Comparison of ENCODE assay signal across 20 cellular contexts in genomic region chr18:58047556-58047882, GRCh38. TPM values are rescaled to one million over a fixed set of nuclear protein-coding genes. Genes with fewer than 3 reads are reported as not detected.
DNase-seq lines count a peak whose midpoint lies in the region; ATAC-seq and TF ChIP-seq lines count a peak whose summit lies in the region.
"Had no signal": no experiment of that assay in that cellular context is flagged by ENCODE, and none has a peak within 500 bp of the region (broad histone marks: within the 10 kb centered on the region; RNA-seq: fewer than 3 reads in every experiment).

No MANE protein-coding gene starts in this region.

- ATAC-seq in Panc1 = no peak
- ATAC-seq: stimulated activated effector memory CD8-positive, alpha-beta T cell treated with anti-CD3 and anti-CD28 coated beads, Interleukin-12 subunit alpha, Interleukin-12 subunit beta, amount 100 ng/mL, for 72 hours; T-helper 17 cell had no signal

- H3K9ac ChIP-seq in neuronal stem cell (ENCODE audit: low read depth, low read length, poor library complexity) = no peak overlapping the region

- no peak overlapping the region for H3K27ac Mint-ChIP-seq in neural crest cell (ENCODE audit: unreplicated experiment)
- peak overlapping the region; percentile 98 for H3K27ac Mint-ChIP-seq in type B pancreatic cell
- H3K27ac Mint-ChIP-seq: activated CD4-positive, alpha-beta T cell treated with anti-CD3 and anti-CD28 coated beads, Interleukin-2, amount 10 ng/mL, durations not matched to agents 24 days and 14 days; activated naive CD8-positive, alpha-beta T cell treated with anti-CD3 and anti-CD28 coated beads, Interleukin-2, amount 10 ng/mL, durations not matched to agents 7 days and 5 days; CD8-positive, alpha-beta memory T cell; stimulated activated effector memory CD8-positive, alpha-beta T cell treated with anti-CD3 and anti-CD28 coated beads, Interleukin-12 subunit alpha, Interleukin-12 subunit beta, amount 100 ng/mL, for 72 hours; T-helper 17 cell had no signal

- TF ChIP-seq POLR2A in esophagus muscularis mucosa (IDR thresholded peaks at IDR 0.05; ENCODE audit: low read depth) = no peak

- H2BK120ac ChIP-seq in neuronal stem cell (ENCODE audit: low read depth, low read length) = no peak overlapping the region

- intact Hi-C loops in Panc1 (cut with micrococcal nuclease; ENCODE audit: unreplicated experiment) (no loop called here), esophagus muscularis mucosa (cut with DNase I) (loop anchor here (5.0 to 10.0 kb wide), 3 partner anchors 130 to 423 kb away; partner anchors contain the start of gene NARS1)

- H2AFZ ChIP-seq in neuronal stem cell (ENCODE audit: low read length) = no peak overlapping the region

- H3K27me3 Mint-ChIP-seq in neural crest cell (ENCODE audit: low read depth) (peaks cover 2% of the 10 kb centered on the region), type B pancreatic cell (no peaks in the 10 kb centered on the region)

- no peaks in the 10 kb centered on the region for H3K9me3 ChIP-seq in Panc1 (ENCODE audit: control insufficient read depth, insufficient read depth, low read depth, low read length)
- peaks cover 0 to 4% (median 0%) of the 10 kb centered on the region in 4 donors for H3K9me3 ChIP-seq in esophagus muscularis mucosa
- no peaks in the 10 kb centered on the region for H3K9me3 ChIP-seq in neuronal stem cell (replicated peaks in 1 of 2; ENCODE audit: control insufficient read depth in 2 of 2, insufficient read depth in 1 of 2, low read depth in 1 of 2, low read length in 2 of 2)
- H3K9me3 ChIP-seq: colonic mucosa, testis had no signal

- peaks cover 38% of the 10 kb centered on the region for H3K4me1 Mint-ChIP-seq in neural crest cell
- peaks cover 26% of the 10 kb centered on the region for H3K4me1 Mint-ChIP-seq in type B pancreatic cell (ENCODE audit: unreplicated experiment)

- no peak overlapping the region for H3K23ac ChIP-seq in neuronal stem cell (ENCODE audit: low read depth, low read length, poor library complexity)

- H3K4me1 ChIP-seq in Panc1 (ENCODE audit: control insufficient read depth, insufficient read depth, low read length) = peaks cover 4% of the 10 kb centered on the region
- peaks cover 4 to 50% (median 40%) of the 10 kb centered on the region in 4 donors for H3K4me1 ChIP-seq in esophagus muscularis mucosa
- peaks cover 8 to 15% of the 10 kb centered on the region in 2 donors for H3K4me1 ChIP-seq in neuronal stem cell (ENCODE audit: control insufficient read depth in 2 of 2, insufficient read depth in 1 of 2, low read depth in 1 of 2, low read length in 2 of 2)
- H3K4me1 ChIP-seq: testis had no signal

- no peak overlapping the region for H2AK5ac ChIP-seq in neuronal stem cell (ENCODE audit: low read depth, low read length)

- H3K4me2 ChIP-seq in neuronal stem cell (ENCODE audit: insufficient read depth, low read length, poor library complexity, severe bottlenecking) = no peak overlapping the region

- no peak for TF ChIP-seq CTCF in Panc1 (IDR thresholded peaks at IDR 0.05)
- no peak for TF ChIP-seq CTCF in esophagus muscularis mucosa (IDR thresholded peaks at IDR 0.05)
- TF ChIP-seq CTCF in neural crest cell (conservative IDR thresholded peaks at IDR 0.05) = no peak
- TF ChIP-seq CTCF in type B pancreatic cell (conservative IDR thresholded peaks at IDR 0.05) = no peak
- no peak for TF ChIP-seq CTCF in GM13977 (IDR thresholded peaks at IDR 0.05; ENCODE audit: extremely low read depth, insufficient read depth, missing control alignments)

- no peak overlapping the region for H3K4ac ChIP-seq in neuronal stem cell (ENCODE audit: low read length)

- H3K9me3 Mint-ChIP-seq in neural crest cell (no peaks in the 10 kb centered on the region), type B pancreatic cell (no peaks in the 10 kb centered on the region)
- H3K9me3 Mint-ChIP-seq: activated CD4-positive, alpha-beta T cell treated with anti-CD3 and anti-CD28 coated beads, Interleukin-2, amount 10 ng/mL, durations not matched to agents 24 days and 14 days; activated naive CD8-positive, alpha-beta T cell treated with anti-CD3 and anti-CD28 coated beads, Interleukin-2, amount 10 ng/mL, durations not matched to agents 7 days and 5 days; CD8-positive, alpha-beta memory T cell; stimulated activated effector memory CD8-positive, alpha-beta T cell treated with anti-CD3 and anti-CD28 coated beads, Interleukin-12 subunit alpha, Interleukin-12 subunit beta, amount 100 ng/mL, for 72 hours had no signal

- H3K79me1 ChIP-seq in neuronal stem cell (ENCODE audit: low read depth, low read length) = peaks cover 2% of the 10 kb centered on the region

- H3K14ac ChIP-seq in neuronal stem cell (ENCODE audit: low read length) = no peak overlapping the region

- no peak overlapping the region for H2BK5ac ChIP-seq in neuronal stem cell (ENCODE audit: low read length)

- H3K4me3 Mint-ChIP-seq in neural crest cell (peak overlapping the region; percentile 97), type B pancreatic cell (peak overlapping the region; percentile 99)
- H3K4me3 Mint-ChIP-seq: activated CD4-positive, alpha-beta T cell treated with anti-CD3 and anti-CD28 coated beads, Interleukin-2, amount 10 ng/mL, durations not matched to agents 24 days and 14 days; activated naive CD8-positive, alpha-beta T cell treated with anti-CD3 and anti-CD28 coated beads, Interleukin-2, amount 10 ng/mL, durations not matched to agents 7 days and 5 days; stimulated activated effector memory CD8-positive, alpha-beta T cell treated with anti-CD3 and anti-CD28 coated beads, Interleukin-12 subunit alpha, Interleukin-12 subunit beta, amount 100 ng/mL, for 72 hours; T-helper 17 cell had no signal

- no peak overlapping the region for H4K8ac ChIP-seq in neuronal stem cell (ENCODE audit: low read depth, low read length)

- in situ Hi-C loops in Panc1 (cut with HindIII; ENCODE audit: low pct_unique_long_range_greater_than_20kb, low sequenced_read_pairs) (no loop called here), GM13977 (cut with MboI; ENCODE audit: low pct_unique_long_range_greater_than_20kb, low sequenced_read_pairs, unreplicated experiment) (no loop called here)

- POLR2A ChIA-PET in Panc1 (lab: Charles Lee) = no interaction called here

- H2BK12ac ChIP-seq in neuronal stem cell (ENCODE audit: low read length) = no peak overlapping the region

- WGBS in esophagus muscularis mucosa = 89% methylated on average over 3 of the region's 3 CpGs
- WGBS in neuronal stem cell (ENCODE audit: extremely low coverage in 2 of 2, insufficient read length in 2 of 2, insufficient replicate concordance in 1 of 2), 2 donors = no CpG with 5 or more reads among the region's 3 CpGs

- no peaks in the 10 kb centered on the region; the same call in 1 of the 2 replicates for H3K36me3 ChIP-seq in Panc1 (ENCODE audit: control insufficient read depth, insufficient read depth, low read length)
- H3K36me3 ChIP-seq in esophagus muscularis mucosa = no peaks in the 10 kb centered on the region
- no peaks in the 10 kb centered on the region for H3K36me3 ChIP-seq in neuronal stem cell (replicated peaks in 1 of 2; ENCODE audit: control insufficient read depth in 2 of 2, insufficient read depth in 2 of 2, low read length in 2 of 2)
- H3K36me3 ChIP-seq: colonic mucosa had no signal

- H3K27me3 ChIP-seq in Panc1 (ENCODE audit: control insufficient read depth, insufficient read depth, low read length) = no peaks in the 10 kb centered on the region
- H3K27me3 ChIP-seq in esophagus muscularis mucosa = no peaks in the 10 kb centered on the region
- H3K27me3 ChIP-seq in neuronal stem cell (ENCODE audit: control insufficient read depth in 3 of 3, insufficient read depth in 3 of 3, low read depth in 1 of 3, low read length in 3 of 3) = no peaks in the 10 kb centered on the region
- H3K27me3 ChIP-seq: colonic mucosa, testis had no signal

- DNase-seq in Panc1 (ENCODE audit: low read depth, low spot score) = no peak
- no peak for DNase-seq in esophagus muscularis mucosa (ENCODE audit: extremely low spot score)
- no peak for DNase-seq in neural crest cell (ENCODE audit: low read depth, low spot score)
- no peak for DNase-seq in type B pancreatic cell (ENCODE audit: extremely low spot score, unreplicated experiment)
- DNase-seq in neuronal stem cell (ENCODE audit: low spot score) = no peak
- no peak for DNase-seq in GM13977 (ENCODE audit: low spot score)
- no peak for DNase-seq in activated T-cell treated with anti-CD3 and anti-CD28 coated beads for 4 hours
- DNase-seq: activated CD4-positive, alpha-beta T cell treated with anti-CD3 and anti-CD28 coated beads, Interleukin-2, amount 10 ng/mL, durations not matched to agents 24 days and 14 days; activated naive CD8-positive, alpha-beta T cell treated with anti-CD3 and anti-CD28 coated beads, Interleukin-2, amount 10 ng/mL, durations not matched to agents 7 days and 5 days; CD8-positive, alpha-beta memory T cell; colonic mucosa; DMS79 treated with DMSO at 0.1 percent for 48 hours; NCI-H1092; NCI-H187 treated with DMSO at 0.1 percent for 48 hours; OCI-M1; stimulated activated CD4-positive, alpha-beta T cell treated with anti-CD3 and anti-CD28 coated beads, Interleukin-2, amount 100 ng/mL, for 24 hours; T-helper 17 cell; testis had no signal

- H3K27ac ChIP-seq in Panc1 (ENCODE audit: low read length) (no peak overlapping the region), esophagus muscularis mucosa (replicated peaks in 1 of 4) (peak overlapping the region; percentile 82 to 90 (median 87)), neuronal stem cell (replicated peaks; ENCODE audit: low read length) (no peak overlapping the region)
- H3K27ac ChIP-seq: colonic mucosa, skin epidermis, testis had no signal

- no peak overlapping the region for H3K18ac ChIP-seq in neuronal stem cell (ENCODE audit: low read length)

- no peak for TF ChIP-seq EP300 in esophagus muscularis mucosa (IDR thresholded peaks at IDR 0.05)

- no peak overlapping the region for H4K91ac ChIP-seq in neuronal stem cell (ENCODE audit: low read depth, low read length, poor library complexity)

- H3K36me3 Mint-ChIP-seq in neural crest cell (ENCODE audit: low read depth) = no peaks in the 10 kb centered on the region
- peaks cover 6% of the 10 kb centered on the region for H3K36me3 Mint-ChIP-seq in type B pancreatic cell
- H3K36me3 Mint-ChIP-seq: activated naive CD8-positive, alpha-beta T cell treated with anti-CD3 and anti-CD28 coated beads, Interleukin-2, amount 10 ng/mL, durations not matched to agents 7 days and 5 days; stimulated activated effector memory CD8-positive, alpha-beta T cell treated with anti-CD3 and anti-CD28 coated beads, Interleukin-12 subunit alpha, Interleukin-12 subunit beta, amount 100 ng/mL, for 72 hours had no signal

- H3K4me3 ChIP-seq in Panc1 (ENCODE audit: low read depth in 2 of 2, low read length in 2 of 2) (no peak overlapping the region), esophagus muscularis mucosa (no peak overlapping the region), neuronal stem cell (ENCODE audit: low read length in 2 of 2) (no peak overlapping the region)
- H3K4me3 ChIP-seq: colonic mucosa, skin epidermis, testis had no signal

- TSS peak; percentile 45 for BruUV-seq in Panc1 (replicated peaks; lab: Mats Ljungman, UMichigan)

- no peak overlapping the region for H2BK15ac ChIP-seq in neuronal stem cell (ENCODE audit: low read length)

- CTCF ChIA-PET in Panc1 (lab: Charles Lee) = no interaction called here

RNA-seq across cellular contexts. Expression of gene NEDD4L, which starts 3.5 kb away (rescaled TPM):
- total RNA-seq in Panc1 (2021; ENCODE audit: unreplicated experiment) (42.9 TPM), esophagus muscularis mucosa (10 to 100 TPM; 22.7 to 39.9 (median 34.7) TPM), neural crest cell (37.3 and 41.4 TPM in 2 replicates), type B pancreatic cell (ENCODE audit: low replicate concordance) (84.7 and 93.5 TPM in 2 replicates)
- 30.6 TPM for polyA plus RNA-seq in Panc1 (2012; ENCODE audit: insufficient read length)
- 34.9 TPM for polyA plus RNA-seq in neuronal stem cell (2013, experiment 1 of 2)
- 33.9 TPM for polyA plus RNA-seq in neuronal stem cell (2013, experiment 2 of 2)

Comparison
In these comparisons a context has a peak if more than half of its experiments do, and no peak if none do; other contexts are left out.
1. H3K27ac ChIP-seq: peak in esophagus muscularis mucosa (4 of 4); none in Panc1 (single experiment) and neuronal stem cell (single experiment).